In genomic region chr20:61594198-61594597, GRCh38 we compare ENCODE assay signal across 8 cellular contexts.
"Had no signal": no experiment of that assay in that cellular context is flagged by ENCODE, and none has a peak within 500 bp of the region (broad histone marks: within the 10 kb centered on the region; RNA-seq: fewer than 3 reads in every experiment).

No MANE protein-coding gene starts in this region.

- H3K4me3 Mint-ChIP-seq: GM23338, H9, IgD-negative memory B cell had no signal

- DNase-seq: H9, HCEC 1CT, KBM-7 had no signal

- H3K27ac Mint-ChIP-seq: GM23338, H9, IgD-negative memory B cell had no signal

- H3K4me3 ChIP-seq: GM23338 had no signal

- H3K27me3 Mint-ChIP-seq: IgD-negative memory B cell had no signal

- FAIRE-seq: H1, H54, HepG2 had no signal

- ATAC-seq: GM23338, HepG2 had no signal

- H3K4me1 Mint-ChIP-seq: IgD-negative memory B cell had no signal
